Comparison of ENCODE assay signal across 8 cellular contexts in genomic region chr7:83655951-83656556, GRCh38. TPM values are rescaled to one million over a fixed set of nuclear protein-coding genes. Genes with fewer than 3 reads are reported as not detected.
DNase-seq lines count a peak whose midpoint lies in the region; ATAC-seq and TF ChIP-seq lines count a peak whose summit lies in the region.

No MANE protein-coding gene starts in this region.

- no peaks in the 10 kb centered on the region for H3K27me3 ChIP-seq in AG04450 (ENCODE audit: control insufficient read depth, insufficient read depth, low read length)

- no peaks in the 10 kb centered on the region for H3K9me3 ChIP-seq in AG04450 (ENCODE audit: control insufficient read depth, insufficient read depth, low read length)

- peak; percentile 93 for ATAC-seq in GM18498 (IDR thresholded peaks at IDR 0.05; ENCODE audit: unreplicated experiment)
- peak; percentile 77 for ATAC-seq in HG03045 (IDR thresholded peaks at IDR 0.05; ENCODE audit: unreplicated experiment)

- H3K27ac ChIP-seq in AG04450 (ENCODE audit: low read depth, low read length) = no peak overlapping the region

- CTCF ChIA-PET in AG04450 (lab: Charles Lee) = interaction anchor here (0.6 to 2.3 kb wide), 16 partner anchors 13 to 290 kb away, joined by 3 to 20 read pairs (median 6); no protein-coding TSS in a partner anchor

- H3K4me3 ChIP-seq in AG04450 (ENCODE audit: low read depth, low read length) (no peak overlapping the region), cardiac fibroblast (replicated peaks in 1 of 2; ENCODE audit: low read depth in 2 of 2, low read length in 2 of 2) (no peak overlapping the region)

- TF ChIP-seq CTCF in AG04450 (IDR thresholded peaks at IDR 0.05; ENCODE audit: low read depth, low read length) (peak; percentile 98), cardiac fibroblast (IDR thresholded peaks at IDR 0.05; ENCODE audit: low read depth, low read length) (peak; percentile 86)

- DNase-seq in AG04450 (ENCODE audit: low read depth, low spot score) (peak; percentile 16), NCI-H2227 treated with DMSO at 0.1 percent for 48 hours (lab: John Stamatoyannopoulos, UW) (peak; percentile 38), cardiac fibroblast (ENCODE audit: low read depth in 2 of 2) (peak; percentile 68 to 71), midbrain (lab: John Stamatoyannopoulos, UW) (peak; percentile 26), KG1 (lab: John Stamatoyannopoulos, UW) (no peak)
- no peak for DNase-seq in activated naive CD4-positive, alpha-beta T cell (lab: John Stamatoyannopoulos, UW)

- POLR2A ChIA-PET in AG04450 (lab: Yijun Ruan, JAX) = no interaction called here

RNA-seq across cellular contexts. Expression of gene SEMA3E, which starts 7.1 kb away (rescaled TPM):
- 0.02 and 0.06 TPM in 2 replicates for polyA plus RNA-seq in AG04450 (2011; rRNA removed)
- polyA minus RNA-seq in AG04450 (2011; rRNA and poly(A)+ RNA removed) = 0.18 TPM in 1 of 2 replicates, not detected in the other

Comparison
In these comparisons a context has a peak if more than half of its experiments do, and no peak if none do; other contexts are left out.
1. DNase-seq: peak in AG04450 (single experiment), NCI-H2227 treated with DMSO at 0.1 percent for 48 hours (single experiment), cardiac fibroblast (2 of 2) and midbrain (single experiment); none in KG1 (single experiment) and activated naive CD4-positive, alpha-beta T cell (0 of 4).